ENCODE assay signal across 18 cellular contexts in the genomic region with DNA sequence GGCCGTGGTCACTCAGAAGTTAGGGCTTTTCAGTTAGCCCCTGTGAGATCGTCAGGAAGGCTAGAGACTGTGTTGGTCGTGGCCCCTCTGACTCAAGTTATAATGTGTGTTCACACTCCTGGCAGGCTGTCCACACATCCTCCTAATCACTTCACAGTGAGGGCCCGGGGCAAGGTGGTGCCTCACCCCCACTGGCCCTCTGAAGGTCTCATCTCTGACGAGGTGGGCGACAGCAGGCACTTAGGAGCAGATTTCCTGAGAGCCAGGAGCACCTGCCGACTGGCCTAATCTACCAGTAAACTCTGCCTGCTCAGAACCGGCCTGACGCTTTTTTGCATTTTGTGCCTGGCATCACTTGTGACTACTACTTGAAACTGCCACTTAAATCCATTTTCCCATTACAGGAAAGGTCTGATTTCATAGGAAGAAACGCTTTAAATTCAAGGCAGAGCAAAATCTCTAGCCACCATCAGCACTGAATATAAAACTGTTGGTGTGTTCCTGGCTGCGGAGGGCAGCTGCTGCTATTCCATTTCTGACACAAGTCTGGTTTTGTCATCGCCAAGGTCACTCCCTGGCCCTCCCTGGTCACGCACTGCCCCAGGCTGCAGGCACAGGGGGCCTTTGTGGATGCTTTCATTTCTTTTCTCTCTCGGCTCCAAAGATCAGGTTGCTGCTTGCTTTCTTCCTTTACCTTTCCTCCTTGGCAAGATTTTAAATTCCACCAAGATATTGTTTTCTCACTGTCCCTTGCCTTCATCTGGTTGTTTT. TPM values are rescaled to one million over a fixed set of nuclear protein-coding genes. Genes with fewer than 3 reads are reported as not detected.
DNase-seq lines count a peak whose midpoint lies in the region; ATAC-seq, FAIRE-seq and TF ChIP-seq lines count a peak whose summit lies in the region.
"Had no signal": no experiment of that assay in that cellular context is flagged by ENCODE, and none has a peak within 500 bp of the region (broad histone marks: within the 10 kb centered on the region; RNA-seq: fewer than 3 reads in every experiment).

No MANE protein-coding gene starts in this region.

- H3K27ac Mint-ChIP-seq in endodermal cell: no peak overlapping the region
- no peak overlapping the region for H3K27ac Mint-ChIP-seq in stimulated activated effector memory CD8-positive, alpha-beta T cell treated with anti-CD3 and anti-CD28 coated beads, Interleukin-12 subunit alpha, Interleukin-12 subunit beta, amount 100 ng/mL, for 72 hours
- H3K27ac Mint-ChIP-seq: activated naive CD8-positive, alpha-beta T cell; activated T-cell treated with anti-CD3 and anti-CD28 coated beads, Interleukin-2, amount 50 U/mL, for 24 hours had no signal

- H3K9ac ChIP-seq in Karpas-422 (ENCODE audit: low read length) (no peak overlapping the region), endodermal cell (ENCODE audit: extremely low read depth, low read length, poor library complexity, severe bottlenecking) (no peak overlapping the region)

- TF ChIP-seq POLR2A in A549 (IDR thresholded peaks at IDR 0.05; ENCODE audit: low read length): no peak

- H3K4me3 ChIP-seq in A549: no peak overlapping the region
- no peak overlapping the region for H3K4me3 ChIP-seq in Karpas-422 (ENCODE audit: low read length)
- no peak overlapping the region for H3K4me3 ChIP-seq in endodermal cell (ENCODE audit: low read length)
- H3K4me3 ChIP-seq in heart right ventricle: no peak overlapping the region
- H3K4me3 ChIP-seq: cardiac muscle cell, hepatocyte, sigmoid colon had no signal

- no peak for DNase-seq in A549 (ENCODE audit: low read depth in 1 of 2, low spot score in 1 of 2)
- peak; percentile 34 for DNase-seq in Karpas-422
- peak; percentile 5 for DNase-seq in NCI-H526 treated with DMSO at 0.1 percent for 48 hours (lab: John Stamatoyannopoulos, UW)
- DNase-seq in endodermal cell: peak; percentile 60
- no peak for DNase-seq in heart right ventricle
- no peak for DNase-seq in stimulated activated effector memory CD8-positive, alpha-beta T cell treated with anti-CD3 and anti-CD28 coated beads, Interleukin-12 subunit alpha, Interleukin-12 subunit beta, amount 100 ng/mL, for 72 hours (ENCODE audit: low spot score in 2 of 2)
- DNase-seq in RCC 7860 (ENCODE audit: low spot score): no peak
- DNase-seq: activated CD4-positive, alpha-beta T cell treated with anti-CD3 and anti-CD28 coated beads, Interleukin-2, amount 50 U/mL, for 4 hours; activated T-cell treated with anti-CD3 and anti-CD28 coated beads, Interleukin-2, amount 50 U/mL, for 24 hours; effector CD8-positive, alpha-beta T cell; NCI-H2029; sigmoid colon had no signal

- H4K20me1 ChIP-seq in Karpas-422 (ENCODE audit: insufficient read depth, low read depth, low read length): no peaks in the 10 kb centered on the region

- no peaks in the 10 kb centered on the region for H3K9me2 ChIP-seq in Karpas-422 (replicated peaks; ENCODE audit: insufficient read depth, low read length)

- ATAC-seq in A549 (no peak), heart right ventricle (no peak), GM19455 (IDR thresholded peaks at IDR 0.05; ENCODE audit: unreplicated experiment) (no peak)
- no peak for ATAC-seq in stimulated activated effector memory CD8-positive, alpha-beta T cell treated with anti-CD3 and anti-CD28 coated beads, Interleukin-12 subunit alpha, Interleukin-12 subunit beta, amount 100 ng/mL, for 72 hours

- no peak for FAIRE-seq in A549 (lab: Jason Lieb, UNC)
- no peak for FAIRE-seq in RCC 7860 (lab: Jason Lieb, UNC)
- FAIRE-seq: H54, keratinocyte had no signal

- TF ChIP-seq CTCF in A549 (IDR thresholded peaks at IDR 0.05) (no peak), endodermal cell (conservative IDR thresholded peaks at IDR 0.05) (no peak), heart right ventricle (IDR thresholded peaks at IDR 0.05) (no peak)

- no peak overlapping the region for H2AFZ ChIP-seq in Karpas-422 (ENCODE audit: low read length)
- H2AFZ ChIP-seq: hepatocyte had no signal

- H3K4me1 Mint-ChIP-seq in endodermal cell: peaks cover 22% of the 10 kb centered on the region
- H3K4me1 Mint-ChIP-seq in stimulated activated effector memory CD8-positive, alpha-beta T cell treated with anti-CD3 and anti-CD28 coated beads, Interleukin-12 subunit alpha, Interleukin-12 subunit beta, amount 100 ng/mL, for 72 hours: no peaks in the 10 kb centered on the region

- intact Hi-C loops in heart right ventricle (cut with DNase I): loop anchor here in 6 of 10 donors (2.0 to 10.0 kb wide), 3 partner anchors 326 to 398 kb away; no protein-coding TSS in a partner anchor

- H3K9me3 ChIP-seq in A549: no peaks in the 10 kb centered on the region
- H3K9me3 ChIP-seq in Karpas-422 (ENCODE audit: low read length): no peaks in the 10 kb centered on the region
- no peaks in the 10 kb centered on the region for H3K9me3 ChIP-seq in endodermal cell (ENCODE audit: control insufficient read depth, low read length)
- H3K9me3 ChIP-seq in heart right ventricle: no peaks in the 10 kb centered on the region
- H3K9me3 ChIP-seq: sigmoid colon had no signal

- WGBS in A549 (ENCODE audit: missing lambda C conversion rate): 84% methylated on average over 13 of the region's 14 CpGs
- 82 to 84% methylated on average over 12 to 14 of the region's 14 CpGs for WGBS in endodermal cell (ENCODE audit: insufficient coverage in 1 of 2, insufficient read length in 1 of 2), 2 experiments
- 70 to 74% methylated on average over 14 of the region's 14 CpGs for WGBS in heart right ventricle, 2 donors

- peaks cover 12% of the 10 kb centered on the region for H3K27me3 Mint-ChIP-seq in endodermal cell (ENCODE audit: insufficient read depth)

- H3K36me3 ChIP-seq in Karpas-422 (ENCODE audit: insufficient read depth, low read length) (no peaks in the 10 kb centered on the region), endodermal cell (ENCODE audit: control insufficient read depth, insufficient read depth, low read length) (no peaks in the 10 kb centered on the region), heart right ventricle (no peaks in the 10 kb centered on the region)
- H3K36me3 ChIP-seq: cardiac muscle cell, sigmoid colon had no signal

- no peaks in the 10 kb centered on the region for H3K79me2 ChIP-seq in Karpas-422 (ENCODE audit: low read length)
- H3K79me2 ChIP-seq: hepatocyte had no signal

- H3K9me3 Mint-ChIP-seq in endodermal cell: no peaks in the 10 kb centered on the region
- no peaks in the 10 kb centered on the region for H3K9me3 Mint-ChIP-seq in stimulated activated effector memory CD8-positive, alpha-beta T cell treated with anti-CD3 and anti-CD28 coated beads, Interleukin-12 subunit alpha, Interleukin-12 subunit beta, amount 100 ng/mL, for 72 hours
- H3K9me3 Mint-ChIP-seq: activated T-cell treated with anti-CD3 and anti-CD28 coated beads, Interleukin-2, amount 50 U/mL, for 24 hours had no signal

- H3K4me2 ChIP-seq in A549 (peak overlapping the region; percentile 10; the same call in 1 of the 3 replicates), Karpas-422 (ENCODE audit: low read depth, low read length, poor library complexity, severe bottlenecking) (no peak overlapping the region)
- H3K4me2 ChIP-seq: hepatocyte had no signal

- POLR2A ChIA-PET in A549 (lab: Yijun Ruan, JAX): no interaction called here

- no peak for TF ChIP-seq EP300 in A549 (IDR thresholded peaks at IDR 0.05)

- CTCF ChIA-PET in A549 (lab: Yijun Ruan, JAX): interaction anchor here (5.0 to 5.1 kb wide), 2 partner anchors 331 to 332 kb away, joined by 29 to 65 read pairs; no protein-coding TSS in a partner anchor

- H3K27ac ChIP-seq in A549 (peak overlapping the region in 1 of 2 experiments; percentile 72; a peak in 3 of 6 replicates), Karpas-422 (ENCODE audit: low read length) (no peak overlapping the region), endodermal cell (ENCODE audit: low read depth, low read length) (peak overlapping the region; percentile 81), heart right ventricle (no peak overlapping the region)
- H3K27ac ChIP-seq: cardiac muscle cell, hepatocyte, sigmoid colon had no signal

- TF ChIP-seq RAD21 in A549 (conservative IDR thresholded peaks at IDR 0.05 in 1 of 2, IDR thresholded peaks at IDR 0.05 in 1 of 2): no peak

- H3K36me3 Mint-ChIP-seq in endodermal cell (ENCODE audit: low read depth): no peaks in the 10 kb centered on the region
- H3K36me3 Mint-ChIP-seq in stimulated activated effector memory CD8-positive, alpha-beta T cell treated with anti-CD3 and anti-CD28 coated beads, Interleukin-12 subunit alpha, Interleukin-12 subunit beta, amount 100 ng/mL, for 72 hours: no peaks in the 10 kb centered on the region
- H3K36me3 Mint-ChIP-seq: activated naive CD8-positive, alpha-beta T cell had no signal

- H3K27me3 ChIP-seq in Karpas-422 (ENCODE audit: low read length) (no peaks in the 10 kb centered on the region), endodermal cell (ENCODE audit: control insufficient read depth, insufficient read depth, low read length, poor library complexity, severe bottlenecking) (peaks cover 6% of the 10 kb centered on the region), heart right ventricle (peaks cover 0 to 17% (median 4%) of the 10 kb centered on the region in 7 donors)
- H3K27me3 ChIP-seq: hepatocyte, sigmoid colon had no signal

- peaks cover 30% of the 10 kb centered on the region for H3K4me1 ChIP-seq in A549
- peaks cover 5% of the 10 kb centered on the region; the same call in 1 of the 2 replicates for H3K4me1 ChIP-seq in Karpas-422 (ENCODE audit: low read length)
- peaks cover 8% of the 10 kb centered on the region for H3K4me1 ChIP-seq in endodermal cell (ENCODE audit: control insufficient read depth, insufficient read depth, low read length)
- peaks cover 0 to 5% (median 0%) of the 10 kb centered on the region in 9 donors for H3K4me1 ChIP-seq in heart right ventricle
- H3K4me1 ChIP-seq: sigmoid colon had no signal

- no peak overlapping the region for H3K4me3 Mint-ChIP-seq in endodermal cell
- H3K4me3 Mint-ChIP-seq in stimulated activated effector memory CD8-positive, alpha-beta T cell treated with anti-CD3 and anti-CD28 coated beads, Interleukin-12 subunit alpha, Interleukin-12 subunit beta, amount 100 ng/mL, for 72 hours: no peak overlapping the region
- H3K4me3 Mint-ChIP-seq: activated naive CD8-positive, alpha-beta T cell; activated T-cell treated with anti-CD3 and anti-CD28 coated beads, Interleukin-2, amount 50 U/mL, for 24 hours had no signal

RNA-seq across cellular contexts. Expression of gene RAB12, which starts 48.0 kb away (rescaled TPM):
- polyA plus RNA-seq in A549 (2011; rRNA removed) (27.6 and 31.3 TPM in 2 replicates), A549 (2017; fragmentation: RNase III; extraction: RNeasy Plus Mini Kit Qiagen cat#74134 plus additional on column Dnase treatment) (23.2 to 23.9 TPM (median 23.4 TPM) in 3 replicates), heart right ventricle (10 to 100 TPM; 40.8 to 52.9 TPM)
- 7.4 and 7.6 TPM in 2 replicates for polyA plus RNA-seq in A549 (2012; cell fraction: cytosol; rRNA removed)
- 4.0 and 7.3 TPM in 2 replicates for polyA plus RNA-seq in A549 (2012; cell fraction: nucleus; rRNA removed)
- polyA minus RNA-seq in A549 (2011; rRNA and poly(A)+ RNA removed): 8.7 and 9.3 TPM in 2 replicates
- total RNA-seq in Karpas-422 (2014; rRNA removed; shearing (Covaris generic); ENCODE audit: low replicate concordance): 11.9 and 17.2 TPM in 2 replicates
- total RNA-seq in endodermal cell (10 to 100 TPM; 22.0 to 27.0 TPM), heart right ventricle (100 to 1,000 TPM in 8 of 10 donors, 10 to 100 TPM in 2; 90.1 to 121 (median 106) TPM)
- 26.2 TPM for polyA plus RNA-seq in endodermal cell (2013, experiment 1 of 2)
- polyA plus RNA-seq in endodermal cell (2013, experiment 2 of 2): 26.1 TPM

RNA-seq across cellular contexts. Expression of gene MTCL1, which starts 48.1 kb away (rescaled TPM):
- polyA plus RNA-seq in A549 (2011; rRNA removed): 43.6 and 44.4 TPM in 2 replicates
- polyA plus RNA-seq in A549 (2012; cell fraction: cytosol; rRNA removed): 37.2 and 44.0 TPM in 2 replicates
- 153 and 157 TPM in 2 replicates for polyA plus RNA-seq in A549 (2012; cell fraction: nucleus; rRNA removed)
- 48.6 to 56.0 TPM (median 49.6 TPM) in 3 replicates for polyA plus RNA-seq in A549 (2017; fragmentation: RNase III; extraction: RNeasy Plus Mini Kit Qiagen cat#74134 plus additional on column Dnase treatment)
- polyA minus RNA-seq in A549 (2011; rRNA and poly(A)+ RNA removed): 66.2 and 67.8 TPM in 2 replicates
- 0.43 and 2.9 TPM in 2 replicates for total RNA-seq in Karpas-422 (2014; rRNA removed; shearing (Covaris generic); ENCODE audit: low replicate concordance)
- total RNA-seq in endodermal cell: 10 to 100 TPM; 15.0 to 26.0 TPM
- 31.7 TPM for polyA plus RNA-seq in endodermal cell (2013, experiment 1 of 2)
- 26.8 TPM for polyA plus RNA-seq in endodermal cell (2013, experiment 2 of 2)
- 10 to 100 TPM in 4 of 10 donors, 1 to 10 TPM in 6; 3.3 to 17.2 (median 8.8) TPM for total RNA-seq in heart right ventricle
- 1 to 10 TPM; 1.9 to 9.6 TPM for polyA plus RNA-seq in heart right ventricle

Comparison
In these comparisons a context has a peak if more than half of its experiments do, and no peak if none do; other contexts are left out.
1. DNase-seq: peak in Karpas-422 (single experiment), NCI-H526 treated with DMSO at 0.1 percent for 48 hours (single experiment) and endodermal cell (single experiment); none in A549 (0 of 2), heart right ventricle (0 of 2), stimulated activated effector memory CD8-positive, alpha-beta T cell treated with anti-CD3 and anti-CD28 coated beads, Interleukin-12 subunit alpha, Interleukin-12 subunit beta, amount 100 ng/mL, for 72 hours (0 of 2) and RCC 7860 (single experiment).